In the genomic region with DNA sequence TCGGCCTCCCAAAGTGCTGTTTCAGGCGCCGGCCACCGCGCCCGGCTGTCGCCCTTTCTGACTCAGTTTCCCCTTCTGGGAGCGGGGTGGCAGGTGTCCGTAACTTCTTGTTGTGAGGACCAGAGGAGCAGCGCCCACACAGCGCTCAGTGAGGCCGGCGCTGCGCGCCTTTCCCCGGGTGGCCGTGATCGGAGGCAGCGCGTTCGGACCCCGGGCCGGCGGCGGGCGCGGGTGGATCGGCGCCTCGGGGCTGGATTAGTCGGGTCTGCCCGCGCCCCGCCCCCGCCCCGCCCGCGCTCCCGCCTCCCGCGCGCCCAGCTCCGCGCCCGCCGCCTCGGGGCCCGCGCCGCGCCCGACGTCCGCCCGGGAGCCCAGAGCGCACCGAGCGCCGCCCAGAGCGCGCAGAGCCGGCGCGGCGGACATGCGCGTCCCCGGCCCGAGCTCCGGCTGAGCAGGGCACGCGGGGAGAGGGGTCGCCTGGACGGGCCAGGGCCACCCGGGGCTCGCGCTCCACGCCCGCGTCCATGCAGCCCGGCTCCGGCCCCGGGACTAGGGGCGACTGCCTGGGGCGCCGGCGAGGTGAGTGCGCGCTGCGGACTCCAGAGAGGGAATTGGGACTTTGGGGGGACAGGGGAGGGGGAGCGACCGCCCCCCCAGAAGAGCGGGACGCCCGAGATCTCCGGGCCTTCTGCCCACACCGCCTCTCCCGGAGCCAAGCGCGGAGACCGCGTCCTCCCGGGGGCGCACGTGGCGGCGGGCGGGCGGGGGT, we compare ENCODE assay signal across 8 cellular contexts. TPM values are rescaled to one million over a fixed set of nuclear protein-coding genes. Genes with fewer than 3 reads are reported as not detected.
DNase-seq lines count a peak whose midpoint lies in the region; ATAC-seq, FAIRE-seq and TF ChIP-seq lines count a peak whose summit lies in the region.

No MANE protein-coding gene starts in this region.

- no peak overlapping the region for H3K27ac Mint-ChIP-seq in effector memory CD8-positive, alpha-beta T cell
- H3K27ac Mint-ChIP-seq in memory B cell, result peak overlapping the region; percentile 35
- peak overlapping the region; percentile 62 for H3K27ac Mint-ChIP-seq in stimulated activated naive B cell treated with anti-CD40 and anti-IgM and Interleukin-4, amounts not matched to agents 10 μg/mL and 1 μg/mL and 100 μg/mL, for 72 hours

- H3K9me3 ChIP-seq in A549 (no peaks in the 10 kb centered on the region), WERI-Rb-1 (ENCODE audit: severe bottlenecking) (no peaks in the 10 kb centered on the region)

- H3K27me3 Mint-ChIP-seq in effector memory CD8-positive, alpha-beta T cell, result peaks cover 0 to 13% of the 10 kb centered on the region in 2 donors
- no peaks in the 10 kb centered on the region for H3K27me3 Mint-ChIP-seq in memory B cell
- H3K27me3 Mint-ChIP-seq in stimulated activated naive B cell treated with anti-CD40 and anti-IgM and Interleukin-4, amounts not matched to agents 10 μg/mL and 1 μg/mL and 100 μg/mL, for 72 hours, result no peaks in the 10 kb centered on the region

- TF ChIP-seq RAD21 in A549 (conservative IDR thresholded peaks at IDR 0.05 in 1 of 2, IDR thresholded peaks at IDR 0.05 in 1 of 2), result no peak

- H3K9me3 Mint-ChIP-seq in effector memory CD8-positive, alpha-beta T cell, result no peaks in the 10 kb centered on the region
- no peaks in the 10 kb centered on the region for H3K9me3 Mint-ChIP-seq in memory B cell
- no peaks in the 10 kb centered on the region for H3K9me3 Mint-ChIP-seq in stimulated activated naive B cell treated with anti-CD40 and anti-IgM and Interleukin-4, amounts not matched to agents 10 μg/mL and 1 μg/mL and 100 μg/mL, for 72 hours

- H3K4me2 ChIP-seq in A549, result peak overlapping the region; percentile 96

- H3K4me3 ChIP-seq in A549, result peak overlapping the region; percentile 91
- peak overlapping the region; percentile 61 for H3K4me3 ChIP-seq in GM12864 (ENCODE audit: low read depth, low read length)
- peak overlapping the region; percentile 87 for H3K4me3 ChIP-seq in WERI-Rb-1 (ENCODE audit: low read depth, low read length)

- ATAC-seq in A549 (peak; percentile 37 to 42), memory B cell (ENCODE audit: low read depth) (peak; percentile 45), GM18907 (IDR thresholded peaks at IDR 0.05; ENCODE audit: unreplicated experiment) (no peak)
- peak; percentile 65 for ATAC-seq in effector memory CD8-positive, alpha-beta T cell (replicated peaks)
- ATAC-seq in stimulated activated naive B cell treated with anti-CD40 and anti-IgM and Interleukin-4, amounts not matched to agents 10 μg/mL and 1 μg/mL and 100 μg/mL, for 72 hours (replicated peaks), result peak; percentile 43 to 57

- H3K27me3 ChIP-seq in WERI-Rb-1 (ENCODE audit: insufficient read depth, low read depth, severe bottlenecking), result no peaks in the 10 kb centered on the region

- POLR2A ChIA-PET in A549 (lab: Yijun Ruan, JAX), result interaction anchor here (0.6 kb wide), 1 partner anchor 36 kb away, joined by 3 read pairs; no protein-coding TSS in a partner anchor

- no peak for TF ChIP-seq EP300 in A549 (IDR thresholded peaks at IDR 0.05)

- H3K4me3 Mint-ChIP-seq in effector memory CD8-positive, alpha-beta T cell, result peak overlapping the region; percentile 76 to 77
- H3K4me3 Mint-ChIP-seq in memory B cell, result peak overlapping the region; percentile 73
- H3K4me3 Mint-ChIP-seq in stimulated activated naive B cell treated with anti-CD40 and anti-IgM and Interleukin-4, amounts not matched to agents 10 μg/mL and 1 μg/mL and 100 μg/mL, for 72 hours, result peak overlapping the region; percentile 77 to 78

- TF ChIP-seq CTCF in A549 (IDR thresholded peaks at IDR 0.05) (no peak), GM12864 (IDR thresholded peaks at IDR 0.05; ENCODE audit: low read depth, low read length, missing control alignments) (no peak), WERI-Rb-1 (IDR thresholded peaks at IDR 0.05; ENCODE audit: low read depth, low read length) (no peak)

- peaks cover 11% of the 10 kb centered on the region for H3K36me3 ChIP-seq in WERI-Rb-1

- peak; percentile 59 for TF ChIP-seq POLR2A in A549 (IDR thresholded peaks at IDR 0.05; ENCODE audit: low read length)

- peaks cover 10 to 18% of the 10 kb centered on the region in 2 donors for H3K4me1 Mint-ChIP-seq in effector memory CD8-positive, alpha-beta T cell (ENCODE audit: low read depth in 2 of 2)
- peaks cover 16% of the 10 kb centered on the region for H3K4me1 Mint-ChIP-seq in memory B cell
- H3K4me1 Mint-ChIP-seq in stimulated activated naive B cell treated with anti-CD40 and anti-IgM and Interleukin-4, amounts not matched to agents 10 μg/mL and 1 μg/mL and 100 μg/mL, for 72 hours, result peaks cover 19 to 47% of the 10 kb centered on the region in 2 donors

- peaks cover 9% of the 10 kb centered on the region for H3K36me3 Mint-ChIP-seq in effector memory CD8-positive, alpha-beta T cell (ENCODE audit: insufficient read depth)
- peaks cover 5% of the 10 kb centered on the region for H3K36me3 Mint-ChIP-seq in memory B cell
- H3K36me3 Mint-ChIP-seq in stimulated activated naive B cell treated with anti-CD40 and anti-IgM and Interleukin-4, amounts not matched to agents 10 μg/mL and 1 μg/mL and 100 μg/mL, for 72 hours, result peaks cover 4 to 16% of the 10 kb centered on the region in 2 donors

- CTCF ChIA-PET in A549 (lab: Yijun Ruan, JAX), result interaction anchor here (0.6 to 9.0 kb wide), 4 partner anchors 16 to 155 kb away, joined by 3 to 108 read pairs (median 6); no protein-coding TSS in a partner anchor

- DNase-seq in A549 (ENCODE audit: low read depth in 1 of 2, low spot score in 1 of 2), result peak; percentile 53 to 66
- no peak for DNase-seq in GM12864 (ENCODE audit: low read depth)
- DNase-seq in NCI-H128 (lab: John Stamatoyannopoulos, UW; ENCODE audit: unreplicated experiment), result peak; percentile 10
- DNase-seq in WERI-Rb-1, result peak; percentile 54
- DNase-seq in effector memory CD8-positive, alpha-beta T cell, result peak in 1 of 3 experiments; percentile 19
- DNase-seq in memory B cell (ENCODE audit: low spot score in 2 of 2), result peak; percentile 36 to 57
- DNase-seq in stimulated activated naive B cell treated with anti-CD40 and anti-IgM and Interleukin-4, amounts not matched to agents 10 μg/mL and 1 μg/mL and 100 μg/mL, for 72 hours, result no peak

- 7% methylated on average over 18 of the region's 109 CpGs for WGBS in A549 (ENCODE audit: missing lambda C conversion rate)

- peak overlapping the region; percentile 80 to 91 for H3K27ac ChIP-seq in A549
- H3K27ac ChIP-seq in WERI-Rb-1, result peak overlapping the region; percentile 94

- peaks cover 10% of the 10 kb centered on the region; the same call in 2 of the 3 replicates for H3K4me1 ChIP-seq in A549

- no peak for FAIRE-seq in A549 (lab: Jason Lieb, UNC)

TF ChIP-seq in A549, 52 proteins besides CTCF, POLR2A, EP300 and RAD21:
- TF ChIP-seq KDM1A (IDR thresholded peaks at IDR 0.05; ENCODE audit: low read depth) (0 out of 2 replicates have a peak, but pooled peaks have one; percentile 38), JUN (IDR thresholded peaks at IDR 0.05) (peak in 1 of 2 experiments; percentile 34; a peak in 1 of 5 replicates), HOXA7 (CRISPR knock-in tag; IDR thresholded peaks at IDR 0.05) (no peak), FOXS1 (CRISPR knock-in tag; IDR thresholded peaks at IDR 0.05) (no peak), ZC3H11A (IDR thresholded peaks at IDR 0.05) (no peak), BCL3 (IDR thresholded peaks at IDR 0.05) (no peak)
- TF ChIP-seq, protein P1, sequence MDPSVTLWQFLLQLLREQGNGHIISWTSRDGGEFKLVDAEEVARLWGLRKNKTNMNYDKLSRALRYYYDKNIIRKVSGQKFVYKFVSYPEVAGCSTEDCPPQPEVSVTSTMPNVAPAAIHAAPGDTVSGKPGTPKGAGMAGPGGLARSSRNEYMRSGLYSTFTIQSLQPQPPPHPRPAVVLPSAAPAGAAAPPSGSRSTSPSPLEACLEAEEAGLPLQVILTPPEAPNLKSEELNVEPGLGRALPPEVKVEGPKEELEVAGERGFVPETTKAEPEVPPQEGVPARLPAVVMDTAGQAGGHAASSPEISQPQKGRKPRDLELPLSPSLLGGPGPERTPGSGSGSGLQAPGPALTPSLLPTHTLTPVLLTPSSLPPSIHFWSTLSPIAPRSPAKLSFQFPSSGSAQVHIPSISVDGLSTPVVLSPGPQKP (IDR thresholded peaks at IDR 0.05; ENCODE audit: low read depth, low read length), result no peak
- TF ChIP-seq, protein P2, sequence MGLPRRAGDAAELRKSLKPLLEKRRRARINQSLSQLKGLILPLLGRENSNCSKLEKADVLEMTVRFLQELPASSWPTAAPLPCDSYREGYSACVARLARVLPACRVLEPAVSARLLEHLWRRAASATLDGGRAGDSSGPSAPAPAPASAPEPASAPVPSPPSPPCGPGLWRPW (IDR thresholded peaks at IDR 0.05), result no peak

RNA-seq across cellular contexts. Expression of gene LRCOL1, which starts 50.5 kb away (rescaled TPM):
- polyA plus RNA-seq in A549 (2011; rRNA removed) (not detected in 2 replicates), A549 (2017; fragmentation: RNase III; extraction: RNeasy Plus Mini Kit Qiagen cat#74134 plus additional on column Dnase treatment) (not detected in 3 replicates)
- polyA plus RNA-seq in A549 (2012; cell fraction: cytosol; rRNA removed), result not detected in 2 replicates
- polyA plus RNA-seq in A549 (2012; cell fraction: nucleus; rRNA removed), result not detected in 2 replicates
- polyA minus RNA-seq in A549 (2011; rRNA and poly(A)+ RNA removed), result not detected in 2 replicates

RNA-seq across cellular contexts. Expression of gene P2RX2, which starts 58.7 kb away (rescaled TPM):
- polyA plus RNA-seq in A549 (2011; rRNA removed), result not detected in 2 replicates
- 0.04 TPM in 1 of 2 replicates, not detected in the other for polyA plus RNA-seq in A549 (2012; cell fraction: cytosol; rRNA removed)
- polyA plus RNA-seq in A549 (2012; cell fraction: nucleus; rRNA removed), result 0.23 and 0.28 TPM in 2 replicates
- not detected in 3 replicates for polyA plus RNA-seq in A549 (2017; fragmentation: RNase III; extraction: RNeasy Plus Mini Kit Qiagen cat#74134 plus additional on column Dnase treatment)
- not detected in 2 replicates for polyA minus RNA-seq in A549 (2011; rRNA and poly(A)+ RNA removed)

Comparison
In these comparisons a context has a peak if more than half of its experiments do, and no peak if none do; other contexts are left out.
1. DNase-seq: peak in A549 (2 of 2), NCI-H128 (single experiment), WERI-Rb-1 (single experiment) and memory B cell (2 of 2); none in GM12864 (single experiment) and stimulated activated naive B cell treated with anti-CD40 and anti-IgM and Interleukin-4, amounts not matched to agents 10 μg/mL and 1 μg/mL and 100 μg/mL, for 72 hours (single experiment).
2. H3K27ac Mint-ChIP-seq: peak in memory B cell (single experiment) and stimulated activated naive B cell treated with anti-CD40 and anti-IgM and Interleukin-4, amounts not matched to agents 10 μg/mL and 1 μg/mL and 100 μg/mL, for 72 hours (single experiment); none in effector memory CD8-positive, alpha-beta T cell (0 of 2).
3. Peak in every context shown above with its lines, with median percentiles within 50 percentile points of each other: H3K4me3 ChIP-seq and H3K4me3 Mint-ChIP-seq.